In genomic region chr10:78292987-78293865, GRCh38 we compare ENCODE assay signal across 13 cellular contexts.
DNase-seq lines count a peak whose midpoint lies in the region; TF ChIP-seq lines count a peak whose summit lies in the region.
"Had no signal": no experiment of that assay in that cellular context is flagged by ENCODE, and none has a peak within 500 bp of the region (broad histone marks: within the 10 kb centered on the region; RNA-seq: fewer than 3 reads in every experiment).

No MANE protein-coding gene starts in this region.

- H3K4me3 ChIP-seq in HAP-1 (no peak overlapping the region), fibroblast of lung (replicated peaks in 1 of 4; ENCODE audit: control extremely low read depth in 1 of 4, insufficient read depth in 1 of 4, low read depth in 3 of 4, low read length in 4 of 4) (no peak overlapping the region), left ventricle myocardium inferior (no peak overlapping the region)
- H3K4me3 ChIP-seq: suprapubic skin had no signal

- no peak overlapping the region for H2AFZ ChIP-seq in fibroblast of lung (ENCODE audit: low read length)

- H3K9ac ChIP-seq in fibroblast of lung (ENCODE audit: insufficient read depth, low read length), result no peak overlapping the region

- H3K36me3 Mint-ChIP-seq in progenitor cell of endocrine pancreas (ENCODE audit: insufficient read depth), result no peaks in the 10 kb centered on the region
- H3K36me3 Mint-ChIP-seq: CD4-positive, CD25-positive, alpha-beta regulatory T cell had no signal

- H3K27ac Mint-ChIP-seq in progenitor cell of endocrine pancreas, result peak overlapping the region; percentile 91
- H3K27ac Mint-ChIP-seq: CD4-positive, CD25-positive, alpha-beta regulatory T cell had no signal

- no peaks in the 10 kb centered on the region for H3K9me3 Mint-ChIP-seq in progenitor cell of endocrine pancreas (ENCODE audit: low read depth)

- peaks cover 8% of the 10 kb centered on the region for H3K27me3 Mint-ChIP-seq in progenitor cell of endocrine pancreas
- H3K27me3 Mint-ChIP-seq: CD4-positive, CD25-positive, alpha-beta regulatory T cell had no signal

- H3K9me3 ChIP-seq in HAP-1, result no peaks in the 10 kb centered on the region
- no peaks in the 10 kb centered on the region for H3K9me3 ChIP-seq in fibroblast of lung (ENCODE audit: control insufficient read depth, insufficient read depth, low read depth, low read length)
- no peaks in the 10 kb centered on the region for H3K9me3 ChIP-seq in left ventricle myocardium inferior (replicated peaks)
- H3K9me3 ChIP-seq: suprapubic skin had no signal

- H3K27ac ChIP-seq in fibroblast of lung (ENCODE audit: insufficient read depth, low read length), result no peak overlapping the region
- H3K27ac ChIP-seq in left ventricle myocardium inferior (replicated peaks), result no peak overlapping the region
- H3K27ac ChIP-seq: epithelial cell of prostate, suprapubic skin had no signal

- peak; percentile 32 to 55 for DNase-seq in HAP-1 (ENCODE audit: low spot score in 2 of 2)
- peak; percentile 98 for DNase-seq in NCI-H82 (lab: John Stamatoyannopoulos, UW)
- DNase-seq in fibroblast of lung (ENCODE audit: low read depth in 2 of 2), result peak; percentile 6 to 45
- no peak for DNase-seq in progenitor cell of endocrine pancreas (ENCODE audit: low spot score, unreplicated experiment)
- no peak for DNase-seq in 8988T
- no peak for DNase-seq in left ventricle myocardium inferior
- DNase-seq in stimulated activated naive CD4-positive, alpha-beta T cell (lab: John Stamatoyannopoulos, UW), result no peak
- DNase-seq in activated T-cell treated with anti-CD3 and anti-CD28 coated beads for 4 hours, result no peak
- DNase-seq: activated CD8-positive, alpha-beta memory T cell treated with anti-CD3 and anti-CD28 coated beads, Interleukin-2, amount 50 U/mL, for 48 hours; CD4-positive, CD25-positive, alpha-beta regulatory T cell; RPMI8226 had no signal

- H3K4me1 Mint-ChIP-seq in progenitor cell of endocrine pancreas (ENCODE audit: low read depth), result peaks cover 40% of the 10 kb centered on the region
- H3K4me1 Mint-ChIP-seq: CD4-positive, CD25-positive, alpha-beta regulatory T cell had no signal

- H3K36me3 ChIP-seq in HAP-1 (replicated peaks) (no peaks in the 10 kb centered on the region), fibroblast of lung (ENCODE audit: control insufficient read depth, insufficient read depth, low read length) (no peaks in the 10 kb centered on the region), left ventricle myocardium inferior (no peaks in the 10 kb centered on the region)
- H3K36me3 ChIP-seq: suprapubic skin had no signal

- in situ Hi-C loops in HAP-1 (cut with MboI; ENCODE audit: low sequenced_read_pairs), result no loop called here

- no peaks in the 10 kb centered on the region for H3K79me2 ChIP-seq in fibroblast of lung (ENCODE audit: control insufficient read depth, insufficient read depth, low read length)

- no peak for TF ChIP-seq CTCF in fibroblast of lung (conservative IDR thresholded peaks at IDR 0.05 in 1 of 2, IDR thresholded peaks at IDR 0.05 in 1 of 2; ENCODE audit: low read depth in 1 of 2, low read length in 2 of 2)
- TF ChIP-seq CTCF in progenitor cell of endocrine pancreas (IDR thresholded peaks at IDR 0.05; ENCODE audit: unreplicated experiment), result no peak
- TF ChIP-seq CTCF in left ventricle myocardium inferior (IDR thresholded peaks at IDR 0.05; ENCODE audit: borderline replicate concordance), result no peak

- peak overlapping the region; percentile 56 for H3K4me3 Mint-ChIP-seq in progenitor cell of endocrine pancreas (ENCODE audit: low read depth)
- H3K4me3 Mint-ChIP-seq: CD4-positive, CD25-positive, alpha-beta regulatory T cell had no signal

- no peaks in the 10 kb centered on the region for H4K20me1 ChIP-seq in fibroblast of lung (ENCODE audit: control insufficient read depth, extremely low read depth, insufficient read depth, low read length)

- H3K4me1 ChIP-seq in HAP-1 (no peaks in the 10 kb centered on the region), fibroblast of lung (ENCODE audit: control insufficient read depth, extremely low read depth, insufficient read depth, low read length) (no peaks in the 10 kb centered on the region), left ventricle myocardium inferior (no peaks in the 10 kb centered on the region)
- H3K4me1 ChIP-seq: suprapubic skin had no signal

- no peak overlapping the region for H3K4me2 ChIP-seq in fibroblast of lung (ENCODE audit: extremely low read depth, insufficient read depth, low read length)

- H3K27me3 ChIP-seq in HAP-1 (ENCODE audit: low read depth) (no peaks in the 10 kb centered on the region), fibroblast of lung (ENCODE audit: control insufficient read depth, insufficient read depth, low read length) (no peaks in the 10 kb centered on the region), left ventricle myocardium inferior (ENCODE audit: low read depth) (no peaks in the 10 kb centered on the region)
- H3K27me3 ChIP-seq: suprapubic skin had no signal

- intact Hi-C loops in left ventricle myocardium inferior (cut with micrococcal nuclease), result no loop called here

Comparison
In these comparisons a context has a peak if more than half of its experiments do, and no peak if none do; other contexts are left out.
1. DNase-seq: peak in HAP-1 (2 of 2), NCI-H82 (single experiment) and fibroblast of lung (2 of 2); none in progenitor cell of endocrine pancreas (single experiment), 8988T (single experiment), left ventricle myocardium inferior (single experiment), stimulated activated naive CD4-positive, alpha-beta T cell (0 of 6) and activated T-cell treated with anti-CD3 and anti-CD28 coated beads for 4 hours (single experiment).